Comparison of ENCODE assay signal across 30 cellular contexts in genomic region chr1:229648406-229648805, GRCh38.
"Had no signal": no experiment of that assay in that cellular context is flagged by ENCODE, and none has a peak within 500 bp of the region (broad histone marks: within the 10 kb centered on the region; RNA-seq: fewer than 3 reads in every experiment).

No MANE protein-coding gene starts in this region.

- H3K27ac ChIP-seq: ascending aorta, cardiac muscle cell, VCaP had no signal

- H3K9me3 ChIP-seq: ascending aorta had no signal

- H3K4me3 ChIP-seq: ascending aorta, cardiac muscle cell had no signal

- H3K27me3 ChIP-seq: ascending aorta, cardiac muscle cell had no signal

- H3K4me1 ChIP-seq: ascending aorta had no signal

- DNase-seq: activated B cell treated with CpG ODN at 0.5 μM for 24 hours; activated CD4-positive, alpha-beta memory T cell treated with anti-CD3 and anti-CD28 coated beads, Interleukin-2, amount 10 ng/mL, durations not matched to agents 7 days and 5 days; activated CD4-positive, alpha-beta T cell treated with anti-CD3 and anti-CD28 coated beads for 36 hours; activated CD4-positive, alpha-beta T cell treated with anti-CD3 and anti-CD28 coated beads for 48 hours; activated CD4-positive, alpha-beta T cell treated with anti-CD3 and anti-CD28 coated beads, Interleukin-2, amount 10 ng/mL, durations not matched to agents 7 days and 5 days; activated CD4-positive, alpha-beta T cell treated with anti-CD3 and anti-CD28 coated beads, Interleukin-2, amount 50 U/mL, for 48 hours; activated CD4-positive, CD25-positive, alpha-beta regulatory T cell treated with anti-CD3 and anti-CD28 coated beads, Interleukin-2, amount 50 U/mL, for 72 hours; activated CD8-positive, alpha-beta memory T cell treated with anti-CD3 and anti-CD28 coated beads for 24 hours; activated CD8-positive, alpha-beta memory T cell treated with anti-CD3 and anti-CD28 coated beads, Interleukin-2, amount 50 U/mL, for 4 hours; activated CD8-positive, alpha-beta T cell treated with anti-CD3 and anti-CD28 coated beads, Interleukin-2, amount 10 ng/mL, durations not matched to agents 7 days and 5 days; activated effector memory CD4-positive, alpha-beta T cell treated with Interleukin-2 at 50 U/mL for 16 hours; activated gamma-delta T cell; activated naive CD4-positive, alpha-beta T cell treated with anti-CD3 and anti-CD28 coated beads, Interleukin-2, amount 10 ng/mL, durations not matched to agents 7 days and 5 days; activated naive CD4-positive, alpha-beta T cell treated with Interleukin-2 at 50 U/mL for 16 hours; activated naive CD8-positive, alpha-beta T cell treated with anti-CD3 and anti-CD28 coated beads, Interleukin-2, amount 10 ng/mL, durations not matched to agents 7 days and 5 days; activated naive CD8-positive, alpha-beta T cell treated with anti-CD3 and anti-CD28 coated beads, Interleukin-2, amount 50 U/mL, for 24 hours; activated T-cell treated with anti-CD3 and anti-CD28 coated beads, Interleukin-2, amount 50 U/mL, for 24 hours; activated T-cell treated with anti-CD3 and anti-CD28 coated beads, Interleukin-2, amount 50 U/mL, for 48 hours; amygdala; anterior cingulate cortex; caudate nucleus; cerebellar nuclear complex; T-helper 1 cell; T-helper 2 cell; T-helper 9 cell had no signal

- FAIRE-seq: bronchial epithelial cell, TTC549 had no signal

- ATAC-seq: activated CD4-positive, alpha-beta T cell treated with anti-CD3 and anti-CD28 coated beads for 36 hours; activated CD8-positive, alpha-beta T cell treated with anti-CD3 and anti-CD28 coated beads, Interleukin-2, amount 10 ng/mL, durations not matched to agents 7 days and 5 days; activated naive CD8-positive, alpha-beta T cell treated with anti-CD3 and anti-CD28 coated beads, Interleukin-2, amount 50 U/mL, for 24 hours had no signal
